Comparison of ENCODE assay signal across 1 cellular context in genomic region chr12:114655934-114656697, GRCh38.
TF ChIP-seq lines count a peak whose summit lies in the region.

No MANE protein-coding gene starts in this region.

TF ChIP-seq in A549, 52 proteins besides CTCF, POLR2A, EP300 and RAD21 (continued from another document):
- no peak for TF ChIP-seq REST (IDR thresholded peaks at IDR 0.05)
- TF ChIP-seq FOXS1 (CRISPR knock-in tag; IDR thresholded peaks at IDR 0.05) = no peak; the same call in 1 of the 2 replicates
- no peak; the same call in 1 of the 3 replicates for TF ChIP-seq SMC3 (IDR thresholded peaks at IDR 0.05)
- no peak for TF ChIP-seq TP53 (CRISPR knock-in tag; IDR thresholded peaks at IDR 0.05)
- TF ChIP-seq ESRRA (IDR thresholded peaks at IDR 0.05; ENCODE audit: borderline replicate concordance, low read length) = no peak
- no peak for TF ChIP-seq RFX5 (IDR thresholded peaks at IDR 0.05)
- TF ChIP-seq, protein P1, sequence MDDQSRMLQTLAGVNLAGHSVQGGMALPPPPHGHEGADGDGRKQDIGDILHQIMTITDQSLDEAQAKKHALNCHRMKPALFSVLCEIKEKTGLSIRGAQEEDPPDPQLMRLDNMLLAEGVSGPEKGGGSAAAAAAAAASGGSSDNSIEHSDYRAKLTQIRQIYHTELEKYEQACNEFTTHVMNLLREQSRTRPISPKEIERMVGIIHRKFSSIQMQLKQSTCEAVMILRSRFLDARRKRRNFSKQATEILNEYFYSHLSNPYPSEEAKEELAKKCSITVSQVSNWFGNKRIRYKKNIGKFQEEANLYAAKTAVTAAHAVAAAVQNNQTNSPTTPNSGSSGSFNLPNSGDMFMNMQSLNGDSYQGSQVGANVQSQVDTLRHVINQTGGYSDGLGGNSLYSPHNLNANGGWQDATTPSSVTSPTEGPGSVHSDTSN (IDR thresholded peaks at IDR 0.05) = peak; percentile 71; the same call in 1 of the 2 replicates
- no peak for TF ChIP-seq ZFP36 (IDR thresholded peaks at IDR 0.05; ENCODE audit: borderline replicate concordance, partially characterized antibody)
- TF ChIP-seq RCOR1 (IDR thresholded peaks at IDR 0.05; ENCODE audit: low read depth, low read length) = no peak
- TF ChIP-seq HEYL (CRISPR knock-in tag; IDR thresholded peaks at IDR 0.05) = no peak
- TF ChIP-seq POLR2AphosphoS2 (conservative IDR thresholded peaks at IDR 0.05; ENCODE audit: low read length) = no peak
- no peak for TF ChIP-seq PHF8 (IDR thresholded peaks at IDR 0.05; ENCODE audit: borderline replicate concordance, low read depth)
- no peak for TF ChIP-seq RNF2 (IDR thresholded peaks at IDR 0.05; ENCODE audit: borderline replicate concordance, low read depth)
- TF ChIP-seq CBX2 (IDR thresholded peaks at IDR 0.05; ENCODE audit: borderline replicate concordance, low read depth) = no peak
- TF ChIP-seq CHD4 (IDR thresholded peaks at IDR 0.05; ENCODE audit: borderline replicate concordance) = no peak
